In genomic region chr1:244835276-244836134, GRCh38 we compare ENCODE assay signal across 8 cellular contexts. TPM values are rescaled to one million over a fixed set of nuclear protein-coding genes. Genes with fewer than 3 reads are reported as not detected.
A peak's percentile ranks its signal among the peaks of the same experiment; 100 is the strongest.
DNase-seq lines count a peak whose midpoint lies in the region; ATAC-seq and TF ChIP-seq lines count a peak whose summit lies in the region.

COX20 (plus strand) TSS chr1:244835658; CDS start chr1:244835715, 57 bp downstream.

- DNase-seq in HFFc6: peak; percentile 88
- peak; percentile 95 for DNase-seq in NCI-H1092 (lab: John Stamatoyannopoulos, UW)
- peak; percentile 95 for DNase-seq in SW480 (ENCODE audit: low spot score)
- DNase-seq in adrenal gland: peak; percentile 87 to 92 (median 90)
- peak; percentile 94 for DNase-seq in left cardiac atrium
- peak; percentile 85 for DNase-seq in progenitor cell of endocrine pancreas (ENCODE audit: low spot score, unreplicated experiment)
- peak; percentile 92 for DNase-seq in ureter (ENCODE audit: low spot score)

- no peaks in the 10 kb centered on the region for H3K36me3 ChIP-seq in adrenal gland (replicated peaks in 1 of 2)

- peak; percentile 89 to 91 for ATAC-seq in left cardiac atrium

- peaks cover 61% of the 10 kb centered on the region for H3K4me1 Mint-ChIP-seq in HFFc6 (ENCODE audit: low read depth)
- H3K4me1 Mint-ChIP-seq in progenitor cell of endocrine pancreas (ENCODE audit: low read depth): peaks cover 30% of the 10 kb centered on the region

- peak within 1 kb of the TSS; percentile 93 for H3K4me3 Mint-ChIP-seq in HFFc6
- H3K4me3 Mint-ChIP-seq in progenitor cell of endocrine pancreas (ENCODE audit: low read depth): peak within 1 kb of the TSS; percentile 88

- no peaks in the 10 kb centered on the region for H3K27me3 Mint-ChIP-seq in HFFc6 (ENCODE audit: insufficient read depth)
- H3K27me3 Mint-ChIP-seq in progenitor cell of endocrine pancreas: no peaks in the 10 kb centered on the region

- peaks cover 23 to 30% of the 10 kb centered on the region in 2 donors for H3K4me1 ChIP-seq in adrenal gland (replicated peaks in 1 of 2)

- intact Hi-C loops in adrenal gland (cut with DNase I): no loop called here
- intact Hi-C loops in left cardiac atrium (cut with DNase I): loop anchor here in 1 of 2 donors (1.0 to 2.0 kb wide), 2 partner anchors 27 to 135 kb away; no protein-coding TSS in a partner anchor

- peak within 1 kb of the TSS in 3 of 4 donors; percentile 61 to 78 (median 71) for H3K4me3 ChIP-seq in adrenal gland

- no peak; the same call in 1 of the 2 replicates for TF ChIP-seq CTCF in HFFc6 (IDR thresholded peaks at IDR 0.05)
- peak in 1 of 6 experiments; percentile 17 for TF ChIP-seq CTCF in adrenal gland (IDR thresholded peaks at IDR 0.05)
- TF ChIP-seq CTCF in progenitor cell of endocrine pancreas (IDR thresholded peaks at IDR 0.05; ENCODE audit: unreplicated experiment): no peak

- H3K27ac Mint-ChIP-seq in HFFc6 (peak within 1 kb of the TSS; percentile 100), progenitor cell of endocrine pancreas (peak within 1 kb of the TSS; percentile 100)

- peak within 1 kb of the TSS; percentile 91 to 100 (median 99) for H3K27ac ChIP-seq in adrenal gland

- WGBS in adrenal gland, 4 donors: 0 to 1% (median 0%) methylated on average over 3 to 77 of the region's 77 CpGs

- H3K36me3 Mint-ChIP-seq in HFFc6 (ENCODE audit: low read depth) (peaks cover 30% of the 10 kb centered on the region), progenitor cell of endocrine pancreas (ENCODE audit: insufficient read depth) (peaks cover 22% of the 10 kb centered on the region)

- no peaks in the 10 kb centered on the region for H3K27me3 ChIP-seq in adrenal gland

- H3K9me3 Mint-ChIP-seq in HFFc6: no peaks in the 10 kb centered on the region
- H3K9me3 Mint-ChIP-seq in progenitor cell of endocrine pancreas (ENCODE audit: low read depth): no peaks in the 10 kb centered on the region

- no peaks in the 10 kb centered on the region for H3K9me3 ChIP-seq in adrenal gland (replicated peaks in 1 of 3)

- peak; percentile 86 for TF ChIP-seq POLR2A in GM10847 (IDR thresholded peaks at IDR 0.05; ENCODE audit: extremely low read depth, insufficient read length)
- peak; percentile 52 to 67 for TF ChIP-seq POLR2A in adrenal gland (IDR thresholded peaks at IDR 0.05)

RNA-seq across cellular contexts. Expression of gene COX20, which starts in this region (rescaled TPM):
- total RNA-seq in HFFc6 (2021; fragmentation: NEBNext Ultra II Directional; extraction: Animal tissue kit (Norgen Biotek cat#: 25700)): 10 to 100 TPM; 42.6 to 70.8 (median 58.9) TPM
- 10 to 100 TPM; 32.2 to 78.1 (median 42.5) TPM for total RNA-seq in adrenal gland
- polyA plus RNA-seq in adrenal gland: 100 to 1,000 TPM; 120 to 265 (median 123) TPM
- total RNA-seq in left cardiac atrium: 10 to 100 TPM; 61.2 to 73.1 TPM
- total RNA-seq in progenitor cell of endocrine pancreas: 31.0 and 31.8 TPM in 2 replicates
- 43.7 TPM for total RNA-seq in ureter

Comparison
In these comparisons a context has a peak if more than half of its experiments do, and no peak if none do; other contexts are left out.
1. Peak in every context shown above with its lines: DNase-seq, ATAC-seq, H3K4me3 ChIP-seq and H3K27ac ChIP-seq.